In the genomic region with DNA sequence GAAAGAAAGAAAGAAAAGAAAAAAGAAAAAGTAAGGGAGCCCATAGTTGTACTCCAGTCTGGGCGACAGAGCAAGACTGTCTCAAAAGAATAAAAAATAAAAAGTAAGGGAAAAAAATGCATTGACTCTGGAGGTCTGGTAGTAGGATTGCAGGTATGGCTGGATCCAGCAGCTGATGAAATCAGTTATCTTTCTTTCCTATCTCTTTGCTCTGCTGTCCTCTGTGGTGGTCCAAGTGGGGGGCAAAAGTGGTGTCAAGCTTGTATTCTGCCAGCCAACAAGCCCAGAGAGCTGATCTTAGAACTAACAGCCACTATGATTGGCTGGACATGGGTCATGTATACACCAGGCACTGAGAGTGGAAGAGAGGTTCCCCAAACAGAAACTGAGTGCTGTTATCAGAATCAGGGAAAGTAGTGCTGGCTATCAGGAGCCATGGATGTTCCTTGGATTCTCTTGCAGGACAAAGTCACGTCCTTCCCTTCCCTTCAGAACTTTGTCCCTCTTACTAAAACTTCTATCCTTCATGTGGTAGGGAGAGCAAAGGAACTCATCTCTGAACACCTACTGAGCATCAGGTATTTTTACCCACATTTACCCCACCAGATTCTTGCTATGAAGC, we compare ENCODE assay signal across 1 cellular context.
TF ChIP-seq lines count a peak whose summit lies in the region.

No MANE protein-coding gene starts in this region.

TF ChIP-seq in endothelial cell of umbilical vein, 7 proteins besides CTCF, POLR2A, EP300 and RAD21 (continued from another document):
- no peak for TF ChIP-seq GATA2 (IDR thresholded peaks at IDR 0.05; ENCODE audit: insufficient read depth, insufficient read length, low read depth, low read length)
- TF ChIP-seq FOS (IDR thresholded peaks at IDR 0.05; ENCODE audit: borderline replicate concordance, insufficient read depth, low read length) = no peak
TF ChIP-seq in endothelial cell of umbilical vein: peak in this region for 0.
